In genomic region chr3:176514297-176514696, GRCh38 we compare ENCODE assay signal across 8 cellular contexts.
A peak's percentile ranks its signal among the peaks of the same experiment; 100 is the strongest.
DNase-seq lines count a peak whose midpoint lies in the region; ATAC-seq, FAIRE-seq and TF ChIP-seq lines count a peak whose summit lies in the region.

No MANE protein-coding gene starts in this region.

- no peaks in the 10 kb centered on the region for H4K20me1 ChIP-seq in hepatocyte (ENCODE audit: insufficient read depth, poor library complexity, severe bottlenecking)

- no peak overlapping the region for H2AFZ ChIP-seq in hepatocyte

- no peaks in the 10 kb centered on the region for H3K4me1 ChIP-seq in hepatocyte (ENCODE audit: insufficient read depth)
- no peaks in the 10 kb centered on the region for H3K4me1 ChIP-seq in effector memory CD4-positive, alpha-beta T cell (ENCODE audit: control insufficient read depth, insufficient read depth, low read length, poor library complexity, severe bottlenecking)

- no peak for FAIRE-seq in GM12891 (lab: Jason Lieb, UNC)

- peak; percentile 16 for DNase-seq in COR-L47 (lab: John Stamatoyannopoulos, UW)
- no peak for DNase-seq in HFF-Myc (ENCODE audit: extremely low read depth, low read depth)
- DNase-seq in WERI-Rb-1 = peak; percentile 61
- peak; percentile 29 for DNase-seq in hepatocyte (ENCODE audit: low spot score)
- no peak for DNase-seq in effector memory CD4-positive, alpha-beta T cell
- DNase-seq in GM12891 (ENCODE audit: insufficient read length, low spot score) = no peak

- no peak overlapping the region for H3K27ac ChIP-seq in WERI-Rb-1
- no peak overlapping the region for H3K27ac ChIP-seq in hepatocyte
- H3K27ac ChIP-seq in effector memory CD4-positive, alpha-beta T cell (ENCODE audit: insufficient read depth, low read length, poor library complexity, severe bottlenecking) = no peak overlapping the region

- H3K27me3 ChIP-seq in WERI-Rb-1 (ENCODE audit: insufficient read depth, low read depth, severe bottlenecking) = no peaks in the 10 kb centered on the region
- no peaks in the 10 kb centered on the region for H3K27me3 ChIP-seq in hepatocyte
- H3K27me3 ChIP-seq in effector memory CD4-positive, alpha-beta T cell (replicated peaks; ENCODE audit: control insufficient read depth, insufficient read depth, low read length, poor library complexity, severe bottlenecking) = no peaks in the 10 kb centered on the region

- H3K4me3 ChIP-seq in HFF-Myc (replicated peaks; ENCODE audit: low read depth, low read length) (no peak overlapping the region), WERI-Rb-1 (ENCODE audit: low read depth, low read length) (no peak overlapping the region), hepatocyte (no peak overlapping the region)
- H3K4me3 ChIP-seq in effector memory CD4-positive, alpha-beta T cell (ENCODE audit: insufficient read depth, low read depth, low read length, poor library complexity, severe bottlenecking) = no peak overlapping the region

- no peaks in the 10 kb centered on the region for H3K9me2 ChIP-seq in hepatocyte (replicated peaks; ENCODE audit: insufficient read depth)

- H3K79me2 ChIP-seq in hepatocyte = no peaks in the 10 kb centered on the region

- 65% methylated on average over 10 of the region's 10 CpGs for WGBS in hepatocyte (ENCODE audit: low lambda C conversion rate, missing lambda C conversion rate)

- H3K4me2 ChIP-seq in hepatocyte = no peak overlapping the region

- H3K36me3 ChIP-seq in WERI-Rb-1 = no peaks in the 10 kb centered on the region
- H3K36me3 ChIP-seq in hepatocyte (replicated peaks; ENCODE audit: insufficient read depth, low read depth) = no peaks in the 10 kb centered on the region
- no peaks in the 10 kb centered on the region for H3K36me3 ChIP-seq in effector memory CD4-positive, alpha-beta T cell (ENCODE audit: control insufficient read depth, insufficient read depth, low read length)

- TF ChIP-seq POLR2A in GM12891 (IDR thresholded peaks at IDR 0.05; ENCODE audit: low read depth, low read length) = no peak

- peak; percentile 52 for TF ChIP-seq CTCF in HFF-Myc (IDR thresholded peaks at IDR 0.05; ENCODE audit: low read depth, low read length, missing control alignments)
- TF ChIP-seq CTCF in WERI-Rb-1 (IDR thresholded peaks at IDR 0.05; ENCODE audit: low read depth, low read length) = peak; percentile 69
- TF ChIP-seq CTCF in hepatocyte (IDR thresholded peaks at IDR 0.05; ENCODE audit: poor library complexity) = peak; percentile 22

- H3K9me3 ChIP-seq in WERI-Rb-1 (ENCODE audit: severe bottlenecking) (peaks cover 11% of the 10 kb centered on the region), hepatocyte (ENCODE audit: low read depth) (peaks cover 11% of the 10 kb centered on the region)
- peaks cover 9% of the 10 kb centered on the region for H3K9me3 ChIP-seq in effector memory CD4-positive, alpha-beta T cell (ENCODE audit: control insufficient read depth, low read length)

- ATAC-seq in HG03135 (IDR thresholded peaks at IDR 0.05; ENCODE audit: unreplicated experiment) (no peak), HG02870 (IDR thresholded peaks at IDR 0.05; ENCODE audit: unreplicated experiment) (no peak)

TF ChIP-seq in GM12891, 5 proteins besides CTCF, POLR2A, EP300 and RAD21:
- TF ChIP-seq POLR2AphosphoS5 (IDR thresholded peaks at IDR 0.05; ENCODE audit: low read depth, low read length) (no peak), POU2F2 (IDR thresholded peaks at IDR 0.05; ENCODE audit: low read depth, low read length) (no peak), SPI1 (IDR thresholded peaks at IDR 0.05; ENCODE audit: low read depth, low read length) (no peak), PAX5 (IDR thresholded peaks at IDR 0.05; ENCODE audit: insufficient read depth, low read length, severe bottlenecking) (no peak), TAF1 (IDR thresholded peaks at IDR 0.05; ENCODE audit: low read depth, low read length) (no peak)

Comparison
In these comparisons a context has a peak if more than half of its experiments do, and no peak if none do; other contexts are left out.
1. DNase-seq: peak in COR-L47 (single experiment), WERI-Rb-1 (single experiment) and hepatocyte (single experiment); none in HFF-Myc (single experiment), effector memory CD4-positive, alpha-beta T cell (0 of 3) and GM12891 (single experiment).
2. Peak in every context shown above with its lines, with median percentiles within 50 percentile points of each other: CTCF ChIP-seq.